8 cellular contexts compared by ENCODE assay signal in genomic region chr1:99180343-99180808, GRCh38.
DNase-seq lines count a peak whose midpoint lies in the region; ATAC-seq and TF ChIP-seq lines count a peak whose summit lies in the region.

No MANE protein-coding gene starts in this region.

- ATAC-seq in GM19043 (IDR thresholded peaks at IDR 0.05; ENCODE audit: low read depth, unreplicated experiment): peak; percentile 99
- ATAC-seq in HG03196 (IDR thresholded peaks at IDR 0.05; ENCODE audit: unreplicated experiment): peak; percentile 98
- peak; percentile 81 for ATAC-seq in activated B cell treated with CpG ODN at 0.5 μM for 24 hours (ENCODE audit: low read depth)

- H3K36me3 Mint-ChIP-seq in activated B cell treated with CpG ODN at 0.5 μM for 24 hours (ENCODE audit: low read depth): no peaks in the 10 kb centered on the region

- no peaks in the 10 kb centered on the region for H3K27me3 Mint-ChIP-seq in activated B cell treated with CpG ODN at 0.5 μM for 24 hours

- peak overlapping the region; percentile 33 for H3K4me3 ChIP-seq in BE2C (ENCODE audit: low read depth, low read length)

- POLR2A ChIA-PET in activated B cell treated with CpG ODN at 0.5 μM for 24 hours (lab: Charles Lee): no interaction called here

- CTCF ChIA-PET in activated B cell treated with CpG ODN at 0.5 μM for 24 hours (lab: Charles Lee): interaction anchor here (0.7 to 1.6 kb wide), 9 partner anchors 9 to 1688 kb away, joined by 3 to 6 read pairs (median 4); no protein-coding TSS in a partner anchor

- H3K27me3 ChIP-seq in BE2C: no peaks in the 10 kb centered on the region

- peak; percentile 83 for DNase-seq in BE2C
- DNase-seq in NCI-H2196 treated with DMSO at 0.1 percent for 48 hours (lab: John Stamatoyannopoulos, UW; ENCODE audit: unreplicated experiment): peak; percentile 70
- no peak for DNase-seq in activated B cell treated with CpG ODN at 0.5 μM for 24 hours
- DNase-seq in cerebellar cortex (ENCODE audit: low spot score): peak; percentile 84
- peak; percentile 95 for DNase-seq in left kidney (ENCODE audit: low read depth, low spot score)
- peak; percentile 71 for DNase-seq in stimulated activated CD4-positive, alpha-beta T cell treated with anti-CD3 and anti-CD28 coated beads, Interleukin-4, amount 100 ng/mL, for 24 hours

- H3K4me3 Mint-ChIP-seq in activated B cell treated with CpG ODN at 0.5 μM for 24 hours: no peak overlapping the region

- H3K36me3 ChIP-seq in BE2C: no peaks in the 10 kb centered on the region

- H3K4me1 Mint-ChIP-seq in activated B cell treated with CpG ODN at 0.5 μM for 24 hours: no peaks in the 10 kb centered on the region

- no peak overlapping the region for H3K27ac Mint-ChIP-seq in activated B cell treated with CpG ODN at 0.5 μM for 24 hours

- no peaks in the 10 kb centered on the region for H3K9me3 ChIP-seq in BE2C

- intact Hi-C loops in activated B cell treated with CpG ODN at 0.5 μM for 24 hours (cut with micrococcal nuclease): loop anchor here (1.0 to 5.0 kb wide), 5 partner anchors 301 to 1688 kb away; no protein-coding TSS in a partner anchor

- TF ChIP-seq CTCF in BE2C (IDR thresholded peaks at IDR 0.05; ENCODE audit: low read depth, low read length): peak; percentile 85
- no peak for TF ChIP-seq CTCF in activated B cell treated with CpG ODN at 0.5 μM for 24 hours (IDR thresholded peaks at IDR 0.05)

- peaks cover 39% of the 10 kb centered on the region for H3K4me1 ChIP-seq in BE2C

- H3K9me3 Mint-ChIP-seq in activated B cell treated with CpG ODN at 0.5 μM for 24 hours: no peaks in the 10 kb centered on the region
